ENCODE assay signal across 23 cellular contexts in genomic region chr18:39618265-39619003, GRCh38.
DNase-seq lines count a peak whose midpoint lies in the region; ATAC-seq lines count a peak whose summit lies in the region.
"Had no signal": no experiment of that assay in that cellular context is flagged by ENCODE, and none has a peak within 500 bp of the region (broad histone marks: within the 10 kb centered on the region; RNA-seq: fewer than 3 reads in every experiment).

No MANE protein-coding gene starts in this region.

- H3K36me3 ChIP-seq in neuronal stem cell (replicated peaks in 1 of 2; ENCODE audit: control insufficient read depth in 2 of 2, insufficient read depth in 2 of 2, low read length in 2 of 2): no peaks in the 10 kb centered on the region
- H3K36me3 ChIP-seq in aorta (ENCODE audit: control insufficient read depth in 1 of 2, insufficient read depth in 2 of 2, low read length in 1 of 2): no peaks in the 10 kb centered on the region
- H3K36me3 ChIP-seq in naive thymus-derived CD4-positive, alpha-beta T cell (ENCODE audit: control insufficient read depth in 2 of 3, insufficient read depth in 3 of 3, low read length in 3 of 3): no peaks in the 10 kb centered on the region
- H3K36me3 ChIP-seq: BE2C; BLaER1 treated with 17β-estradiol and CSF1 and Interleukin-3, amounts not matched to agents 10 nM and 100 nM; HAP-1 had no signal

- no peak overlapping the region for H3K27ac Mint-ChIP-seq in naive thymus-derived CD4-positive, alpha-beta T cell
- H3K27ac Mint-ChIP-seq: CD14-positive monocyte; CD4-positive, alpha-beta T cell; CD8-positive, alpha-beta memory T cell; GM23338; HFFc6 had no signal

- H2BK15ac ChIP-seq in neuronal stem cell (ENCODE audit: low read length): no peak overlapping the region

- H3K4me2 ChIP-seq in neuronal stem cell (ENCODE audit: insufficient read depth, low read length, poor library complexity, severe bottlenecking): no peak overlapping the region
- H3K4me2 ChIP-seq: A549; BLaER1 treated with 17β-estradiol and CSF1 and Interleukin-3, amounts not matched to agents 10 nM and 100 nM; GM23338 had no signal

- no peak overlapping the region for H3K9ac ChIP-seq in neuronal stem cell (ENCODE audit: low read depth, low read length, poor library complexity)
- H3K9ac ChIP-seq: BLaER1 treated with 17β-estradiol and CSF1 and Interleukin-3, amounts not matched to agents 10 nM and 100 nM had no signal

- H2BK120ac ChIP-seq in neuronal stem cell (ENCODE audit: low read depth, low read length): no peak overlapping the region

- H3K27me3 Mint-ChIP-seq in naive thymus-derived CD4-positive, alpha-beta T cell: no peaks in the 10 kb centered on the region
- H3K27me3 Mint-ChIP-seq: CD4-positive, alpha-beta T cell; CD8-positive, alpha-beta memory T cell had no signal

- H4K8ac ChIP-seq in neuronal stem cell (ENCODE audit: low read depth, low read length): no peak overlapping the region

- H3K23ac ChIP-seq in neuronal stem cell (ENCODE audit: low read depth, low read length, poor library complexity): no peak overlapping the region

- H3K4me1 Mint-ChIP-seq in naive thymus-derived CD4-positive, alpha-beta T cell: no peaks in the 10 kb centered on the region
- H3K4me1 Mint-ChIP-seq: CD14-positive monocyte; CD8-positive, alpha-beta memory T cell had no signal

- no peak overlapping the region for H2AFZ ChIP-seq in neuronal stem cell (ENCODE audit: low read length)
- H2AFZ ChIP-seq: GM23338 had no signal

- peak overlapping the region; percentile 87 for H3K14ac ChIP-seq in neuronal stem cell (ENCODE audit: low read length)

- no peak overlapping the region for H3K4me3 Mint-ChIP-seq in naive thymus-derived CD4-positive, alpha-beta T cell
- H3K4me3 Mint-ChIP-seq: CD14-positive monocyte; CD4-positive, alpha-beta T cell; CD8-positive, alpha-beta memory T cell; GM23338; HFFc6 had no signal

- H2AK5ac ChIP-seq in neuronal stem cell (ENCODE audit: low read depth, low read length): no peak overlapping the region

- ATAC-seq in right cardiac atrium (no peak), Right ventricle myocardium superior (ENCODE audit: poor library complexity) (no peak), aorta (ENCODE audit: low FRiP score) (peak; percentile 33), HG03565 (IDR thresholded peaks at IDR 0.05; ENCODE audit: unreplicated experiment) (no peak)
- no peak for ATAC-seq in naive thymus-derived CD4-positive, alpha-beta T cell
- ATAC-seq: A549, GM12878, GM23338 had no signal

- H3K27me3 ChIP-seq in right cardiac atrium (ENCODE audit: control insufficient read depth, insufficient read depth): no peaks in the 10 kb centered on the region
- no peaks in the 10 kb centered on the region for H3K27me3 ChIP-seq in neuronal stem cell (ENCODE audit: control insufficient read depth in 3 of 3, insufficient read depth in 3 of 3, low read depth in 1 of 3, low read length in 3 of 3)
- no peaks in the 10 kb centered on the region for H3K27me3 ChIP-seq in aorta (ENCODE audit: control insufficient read depth in 1 of 2, insufficient read depth in 2 of 2, low read length in 1 of 2)
- H3K27me3 ChIP-seq in naive thymus-derived CD4-positive, alpha-beta T cell (ENCODE audit: control insufficient read depth in 2 of 2, insufficient read depth in 2 of 2, low read length in 2 of 2): no peaks in the 10 kb centered on the region
- H3K27me3 ChIP-seq: BE2C; BLaER1 treated with 17β-estradiol and CSF1 and Interleukin-3, amounts not matched to agents 10 nM and 100 nM had no signal

- peak overlapping the region; percentile 22 for H3K18ac ChIP-seq in neuronal stem cell (ENCODE audit: low read length)

- peak in 2 of 3 donors; percentile 40 to 43 for DNase-seq in right cardiac atrium
- DNase-seq in Right ventricle myocardium superior: no peak
- no peak for DNase-seq in neuronal stem cell (ENCODE audit: low spot score)
- DNase-seq in aorta: no peak
- DNase-seq in naive thymus-derived CD4-positive, alpha-beta T cell: no peak
- DNase-seq: 8988T; ACHN; AML-193; BE2C; CD8-positive, alpha-beta memory T cell; DMS 273 treated with DMSO at 0.1 percent for 48 hours; DMS79; EL; GDM1; HFFc6 had no signal

- H3K79me1 ChIP-seq in neuronal stem cell (ENCODE audit: low read depth, low read length): no peaks in the 10 kb centered on the region

- no peak overlapping the region for H4K91ac ChIP-seq in neuronal stem cell (ENCODE audit: low read depth, low read length, poor library complexity)

- H3K4me3 ChIP-seq in right cardiac atrium (ENCODE audit: low read length) (no peak overlapping the region), neuronal stem cell (ENCODE audit: low read length in 2 of 2) (no peak overlapping the region), aorta (ENCODE audit: low read length in 2 of 2) (no peak overlapping the region)
- H3K4me3 ChIP-seq in naive thymus-derived CD4-positive, alpha-beta T cell (ENCODE audit: low read length): no peak overlapping the region
- H3K4me3 ChIP-seq: A549; BLaER1 treated with 17β-estradiol and CSF1 and Interleukin-3, amounts not matched to agents 10 nM and 100 nM; GM12878; GM23338; HAP-1 had no signal

- no peaks in the 10 kb centered on the region for H3K36me3 Mint-ChIP-seq in naive thymus-derived CD4-positive, alpha-beta T cell
- H3K36me3 Mint-ChIP-seq: CD14-positive monocyte; CD8-positive, alpha-beta memory T cell had no signal

- H3K9me3 ChIP-seq in right cardiac atrium (ENCODE audit: control insufficient read depth, low read length): no peaks in the 10 kb centered on the region
- H3K9me3 ChIP-seq in neuronal stem cell (replicated peaks in 1 of 2; ENCODE audit: control insufficient read depth in 2 of 2, insufficient read depth in 1 of 2, low read depth in 1 of 2, low read length in 2 of 2): no peaks in the 10 kb centered on the region
- peaks cover 1% of the 10 kb centered on the region for H3K9me3 ChIP-seq in aorta (ENCODE audit: control insufficient read depth, low read length)
- no peaks in the 10 kb centered on the region for H3K9me3 ChIP-seq in naive thymus-derived CD4-positive, alpha-beta T cell (ENCODE audit: control insufficient read depth in 2 of 3, low read length in 3 of 3)
- H3K9me3 ChIP-seq: A549, BE2C, HAP-1 had no signal

- H2BK12ac ChIP-seq in neuronal stem cell (ENCODE audit: low read length): no peak overlapping the region

- H3K27ac ChIP-seq in right cardiac atrium (ENCODE audit: low read length) (no peak overlapping the region), neuronal stem cell (replicated peaks; ENCODE audit: low read length) (no peak overlapping the region), aorta (ENCODE audit: low read depth in 1 of 2, low read length in 2 of 2) (no peak overlapping the region)
- H3K27ac ChIP-seq in naive thymus-derived CD4-positive, alpha-beta T cell (ENCODE audit: low read depth, low read length): no peak overlapping the region
- H3K27ac ChIP-seq: A549; BLaER1 treated with 17β-estradiol and CSF1 and Interleukin-3, amounts not matched to agents 10 nM and 100 nM had no signal

- H3K4ac ChIP-seq in neuronal stem cell (ENCODE audit: low read length): no peak overlapping the region

- H2BK5ac ChIP-seq in neuronal stem cell (ENCODE audit: low read length): no peak overlapping the region

- POLR2A ChIA-PET in naive thymus-derived CD4-positive, alpha-beta T cell (lab: Charles Lee): no interaction called here

- H3K4me1 ChIP-seq in right cardiac atrium (ENCODE audit: control insufficient read depth, insufficient read depth, low read length) (no peaks in the 10 kb centered on the region), neuronal stem cell (ENCODE audit: control insufficient read depth in 2 of 2, insufficient read depth in 1 of 2, low read depth in 1 of 2, low read length in 2 of 2) (no peaks in the 10 kb centered on the region), aorta (ENCODE audit: control insufficient read depth in 1 of 2, insufficient read depth in 2 of 2, low read length in 2 of 2) (no peaks in the 10 kb centered on the region)
- no peaks in the 10 kb centered on the region for H3K4me1 ChIP-seq in naive thymus-derived CD4-positive, alpha-beta T cell (ENCODE audit: control insufficient read depth in 2 of 2, insufficient read depth in 2 of 2, low read length in 2 of 2)
- H3K4me1 ChIP-seq: A549; BE2C; BLaER1 treated with 17β-estradiol and CSF1 and Interleukin-3, amounts not matched to agents 10 nM and 100 nM had no signal

- intact Hi-C loops in right cardiac atrium (cut with DNase I) (no loop called here), Right ventricle myocardium superior (cut with DNase I) (no loop called here), aorta (cut with DNase I) (no loop called here)
- intact Hi-C loops in naive thymus-derived CD4-positive, alpha-beta T cell (cut with micrococcal nuclease): no loop called here

- CTCF ChIA-PET in naive thymus-derived CD4-positive, alpha-beta T cell (lab: Charles Lee): no interaction called here

- peaks cover 0 to 11% (median 3%) of the 10 kb centered on the region in 11 donors for H3K9me3 Mint-ChIP-seq in naive thymus-derived CD4-positive, alpha-beta T cell
- H3K9me3 Mint-ChIP-seq: HFFc6 had no signal

- WGBS in right cardiac atrium: 98% methylated on average over 33 of the region's 33 CpGs
- no CpG with 5 or more reads among the region's 33 CpGs for WGBS in neuronal stem cell (ENCODE audit: extremely low coverage in 2 of 2, insufficient read length in 2 of 2, insufficient replicate concordance in 1 of 2), 2 donors
- 98% methylated on average over 33 of the region's 33 CpGs for WGBS in aorta, 2 donors

Comparison
In these comparisons a context has a peak if more than half of its experiments do, and no peak if none do; other contexts are left out.
1. DNase-seq: peak in right cardiac atrium (2 of 3); none in Right ventricle myocardium superior (single experiment), neuronal stem cell (single experiment), aorta (0 of 2) and naive thymus-derived CD4-positive, alpha-beta T cell (0 of 9).